Comparison of ENCODE assay signal across 14 cellular contexts in the genomic region with DNA sequence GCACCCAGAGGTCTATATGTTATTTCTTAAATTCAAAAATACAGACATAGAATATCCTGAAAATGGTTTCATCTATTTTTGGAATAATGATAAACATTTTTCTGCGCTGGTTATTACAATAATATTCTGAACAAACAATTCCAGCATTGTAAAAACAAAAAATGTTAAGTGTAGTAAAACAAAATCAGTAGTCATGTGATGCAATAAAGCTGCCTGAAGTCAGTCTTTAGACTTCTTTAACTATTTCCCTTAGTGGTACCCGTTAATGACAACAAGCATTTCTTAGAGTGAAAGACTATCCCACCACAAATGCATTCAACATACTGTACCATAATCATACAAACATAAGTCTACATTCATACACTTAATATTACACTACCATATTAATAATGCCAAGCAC. TPM values are rescaled to one million over a fixed set of nuclear protein-coding genes. Genes with fewer than 3 reads are reported as not detected.
DNase-seq lines count a peak whose midpoint lies in the region; ATAC-seq and TF ChIP-seq lines count a peak whose summit lies in the region.
"Had no signal": no experiment of that assay in that cellular context is flagged by ENCODE, and none has a peak within 500 bp of the region (broad histone marks: within the 10 kb centered on the region; RNA-seq: fewer than 3 reads in every experiment).

No MANE protein-coding gene starts in this region.

- H3K9me3 ChIP-seq in Loucy (ENCODE audit: insufficient read depth, low read depth, low read length), result no peaks in the 10 kb centered on the region
- H3K9me3 ChIP-seq: HAP-1 had no signal

- H3K27me3 ChIP-seq in Loucy (ENCODE audit: insufficient read depth, low read length, poor library complexity, severe bottlenecking), result no peaks in the 10 kb centered on the region

- H3K9ac ChIP-seq in Loucy (ENCODE audit: low read depth, low read length, poor library complexity, severe bottlenecking), result peak overlapping the region; percentile 87

- no peaks in the 10 kb centered on the region for H3F3A ChIP-seq in Loucy (ENCODE audit: low read depth)

- DNase-seq in CD14-positive monocyte (ENCODE audit: low spot score) (no peak), COLO668 (lab: John Stamatoyannopoulos, UW; ENCODE audit: unreplicated experiment) (no peak)
- DNase-seq: activated CD8-positive, alpha-beta memory T cell treated with anti-CD3 and anti-CD28 coated beads, Interleukin-2, amount 50 U/mL, for 48 hours; NCI-H1694; NCI-H748 treated with DMSO at 0.1 percent for 48 hours; stimulated activated CD4-positive, alpha-beta T cell treated with anti-CD3 and anti-CD28 coated beads, Interleukin-15, amount 100 ng/mL, for 24 hours had no signal

- H3K36me3 Mint-ChIP-seq in CD14-positive monocyte, result peaks cover 3 to 4% of the 10 kb centered on the region in 2 donors
- peaks cover 11% of the 10 kb centered on the region for H3K36me3 Mint-ChIP-seq in dendritic cell treated with granulocyte-macrophage colony-stimulating factor and Interleukin-4, amounts not matched to agents 40 ng/mL and 50 ng/mL, for 4 days (ENCODE audit: low read depth)
- no peaks in the 10 kb centered on the region for H3K36me3 Mint-ChIP-seq in nephron (ENCODE audit: low read depth)

- H3K4me3 Mint-ChIP-seq in CD14-positive monocyte (peak overlapping the region; percentile 27 to 76), nephron (peak overlapping the region; percentile 95 to 97 (median 96))
- peak overlapping the region; percentile 100 for H3K4me3 Mint-ChIP-seq in dendritic cell treated with granulocyte-macrophage colony-stimulating factor and Interleukin-4, amounts not matched to agents 40 ng/mL and 50 ng/mL, for 4 days

- H3K36me3 ChIP-seq in Loucy (ENCODE audit: insufficient read depth, low read length), result no peaks in the 10 kb centered on the region
- H3K36me3 ChIP-seq: HAP-1 had no signal

- H2AFZ ChIP-seq in Loucy (ENCODE audit: low read length), result no peak overlapping the region

- no peaks in the 10 kb centered on the region for H3K9me2 ChIP-seq in Loucy (replicated peaks; ENCODE audit: low read depth, low read length)

- no peak for TF ChIP-seq CTCF in CD14-positive monocyte (IDR thresholded peaks at IDR 0.05)
- TF ChIP-seq CTCF in Loucy (conservative IDR thresholded peaks at IDR 0.05; ENCODE audit: low read length), result no peak
- TF ChIP-seq CTCF in nephron (IDR thresholded peaks at IDR 0.05; ENCODE audit: unreplicated experiment in 3 of 3), result no peak

- peaks cover 47% of the 10 kb centered on the region for H3K4me1 Mint-ChIP-seq in CD14-positive monocyte
- H3K4me1 Mint-ChIP-seq in dendritic cell treated with granulocyte-macrophage colony-stimulating factor and Interleukin-4, amounts not matched to agents 40 ng/mL and 50 ng/mL, for 4 days (ENCODE audit: low read depth), result peaks cover 34% of the 10 kb centered on the region
- H3K4me1 Mint-ChIP-seq in nephron, result peaks cover 32% of the 10 kb centered on the region

- H4K20me1 ChIP-seq in Loucy (ENCODE audit: insufficient read depth, low read length, poor library complexity, severe bottlenecking), result no peaks in the 10 kb centered on the region

- peak overlapping the region; percentile 95 for H3K4me3 ChIP-seq in Loucy (ENCODE audit: low read length, poor library complexity, severe bottlenecking)

- intact Hi-C loops in CD14-positive monocyte (cut with micrococcal nuclease), result loop anchor here (5.0 to 10.0 kb wide), 3 partner anchors 234 to 498 kb away; partner anchors contain the start of genes HOXA1 (in 1 of the 2) and HOXA5 (in 1 of the 2)
- intact Hi-C loops in dendritic cell treated with granulocyte-macrophage colony-stimulating factor and Interleukin-4, amounts not matched to agents 40 ng/mL and 50 ng/mL, for 4 days (cut with micrococcal nuclease), result loop anchor here (5.0 kb wide), 1 partner anchor 284 kb away; the partner anchor contains the start of gene HOXA6

- peak overlapping the region; percentile 98 for H3K4me2 ChIP-seq in Loucy (ENCODE audit: low read depth, low read length, poor library complexity, severe bottlenecking)

- H3K27ac Mint-ChIP-seq in CD14-positive monocyte (peak overlapping the region; percentile 97 to 100 (median 99)), nephron (peak overlapping the region in 1 of 3 experiments; percentile 30)
- peak overlapping the region; percentile 100 for H3K27ac Mint-ChIP-seq in dendritic cell treated with granulocyte-macrophage colony-stimulating factor and Interleukin-4, amounts not matched to agents 40 ng/mL and 50 ng/mL, for 4 days

- H3K27me3 Mint-ChIP-seq in CD14-positive monocyte (ENCODE audit: low read depth in 3 of 3), result peaks cover 0 to 11% (median 7%) of the 10 kb centered on the region in 3 donors
- peaks cover 7% of the 10 kb centered on the region for H3K27me3 Mint-ChIP-seq in dendritic cell treated with granulocyte-macrophage colony-stimulating factor and Interleukin-4, amounts not matched to agents 40 ng/mL and 50 ng/mL, for 4 days
- H3K27me3 Mint-ChIP-seq in nephron (ENCODE audit: low read depth), result peaks cover 37% of the 10 kb centered on the region

- peaks cover 60% of the 10 kb centered on the region for H3K4me1 ChIP-seq in Loucy (ENCODE audit: insufficient read depth, low read length, poor library complexity, severe bottlenecking)

- ATAC-seq in HG02610 (IDR thresholded peaks at IDR 0.05; ENCODE audit: unreplicated experiment), result no peak
- no peak for ATAC-seq in GM21737 (IDR thresholded peaks at IDR 0.05; ENCODE audit: unreplicated experiment)
- no peak for ATAC-seq in HG02678 (IDR thresholded peaks at IDR 0.05; ENCODE audit: unreplicated experiment)
- ATAC-seq: SK-N-SH treated with all-trans-retinoic acid at 6 μM for 48 hours had no signal

- peaks cover 65% of the 10 kb centered on the region for H3K79me2 ChIP-seq in Loucy (ENCODE audit: insufficient read depth, low read length)

- peaks cover 0 to 5% (median 0%) of the 10 kb centered on the region in 7 donors for H3K9me3 Mint-ChIP-seq in CD14-positive monocyte
- H3K9me3 Mint-ChIP-seq in dendritic cell treated with granulocyte-macrophage colony-stimulating factor and Interleukin-4, amounts not matched to agents 40 ng/mL and 50 ng/mL, for 4 days, result no peaks in the 10 kb centered on the region
- H3K9me3 Mint-ChIP-seq in nephron, result peaks cover 3% of the 10 kb centered on the region

RNA-seq across cellular contexts. Expression of gene SKAP2, which starts 1.6 kb away (rescaled TPM):
- polyA plus RNA-seq in CD14-positive monocyte, result 100 to 1,000 TPM; 158 to 204 TPM
